In the genomic region with DNA sequence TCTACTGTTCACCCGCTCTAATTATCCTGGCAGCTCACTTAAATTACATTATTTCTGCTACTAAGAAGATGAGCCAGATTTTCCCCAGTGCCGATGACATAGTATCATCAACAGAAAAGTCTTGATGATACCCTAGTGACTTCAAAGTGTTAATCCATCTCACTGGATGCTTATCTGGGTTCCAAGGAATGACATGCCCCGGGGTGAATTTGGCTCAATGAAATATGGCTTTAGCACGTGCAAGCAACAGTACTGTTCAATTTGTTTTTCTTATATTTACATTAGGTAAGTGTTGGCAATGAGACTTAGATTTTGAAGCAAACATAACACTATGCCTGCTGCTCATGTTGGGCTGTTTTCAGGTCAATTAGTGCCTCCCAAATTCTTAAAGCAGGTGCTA, we compare ENCODE assay signal across 18 cellular contexts.
DNase-seq lines count a peak whose midpoint lies in the region; ATAC-seq and TF ChIP-seq lines count a peak whose summit lies in the region.
"Had no signal": no experiment of that assay in that cellular context is flagged by ENCODE, and none has a peak within 500 bp of the region (broad histone marks: within the 10 kb centered on the region; RNA-seq: fewer than 3 reads in every experiment).

No MANE protein-coding gene starts in this region.

- H3K36me3 Mint-ChIP-seq in GM23338 (ENCODE audit: low read depth) (no peaks in the 10 kb centered on the region), WTC11 (no peaks in the 10 kb centered on the region)
- H3K36me3 Mint-ChIP-seq: CD8-positive, alpha-beta memory T cell; naive thymus-derived CD4-positive, alpha-beta T cell had no signal

- H3K36me3 ChIP-seq in ACC112 (ENCODE audit: insufficient read depth, low read length) (no peaks in the 10 kb centered on the region), GM23338 (ENCODE audit: insufficient read depth) (no peaks in the 10 kb centered on the region)
- H3K36me3 ChIP-seq: SJCRH30 had no signal

- H4K20me1 ChIP-seq in GM23338 (replicated peaks; ENCODE audit: insufficient read depth), result no peaks in the 10 kb centered on the region

- TF ChIP-seq CTCF in GM23338 (conservative IDR thresholded peaks at IDR 0.05; ENCODE audit: low read depth in 2 of 2), result no peak
- no peak for TF ChIP-seq CTCF in fibroblast of the aortic adventitia (IDR thresholded peaks at IDR 0.05; ENCODE audit: insufficient read depth, low read length)
- no peak for TF ChIP-seq CTCF in WTC11 (IDR thresholded peaks at IDR 0.05)

- H3K9me3 Mint-ChIP-seq in GM23338 (no peaks in the 10 kb centered on the region), WTC11 (no peaks in the 10 kb centered on the region)
- H3K9me3 Mint-ChIP-seq: activated CD4-positive, alpha-beta T cell treated with anti-CD3 and anti-CD28 coated beads, Interleukin-2, amount 10 ng/mL, durations not matched to agents 7 days and 5 days; CD8-positive, alpha-beta memory T cell had no signal

- no peaks in the 10 kb centered on the region for H3K79me2 ChIP-seq in ACC112 (ENCODE audit: control insufficient read depth, insufficient read depth, low read length, unreplicated experiment)
- no peaks in the 10 kb centered on the region for H3K79me2 ChIP-seq in GM23338 (replicated peaks; ENCODE audit: insufficient read depth)

- no peak overlapping the region for H3K4me3 Mint-ChIP-seq in GM23338
- H3K4me3 Mint-ChIP-seq in WTC11, result no peak overlapping the region
- H3K4me3 Mint-ChIP-seq: activated CD4-positive, alpha-beta T cell treated with anti-CD3 and anti-CD28 coated beads, Interleukin-2, amount 10 ng/mL, durations not matched to agents 7 days and 5 days; activated naive CD4-positive, alpha-beta T cell treated with anti-CD3 and anti-CD28 coated beads for 36 hours; CD8-positive, alpha-beta memory T cell; naive thymus-derived CD4-positive, alpha-beta T cell had no signal

- no peaks in the 10 kb centered on the region for H3F3A ChIP-seq in GM23338 (replicated peaks; ENCODE audit: low read depth)

- no peaks in the 10 kb centered on the region for H3K9me2 ChIP-seq in GM23338 (ENCODE audit: insufficient read depth)

- H3K27me3 ChIP-seq in ACC112 (ENCODE audit: insufficient read depth, low read length) (no peaks in the 10 kb centered on the region), GM23338 (ENCODE audit: insufficient read depth) (no peaks in the 10 kb centered on the region)
- H3K27me3 ChIP-seq: dorsolateral prefrontal cortex, SJCRH30 had no signal

- H3K4me1 ChIP-seq in ACC112 (ENCODE audit: control insufficient read depth, insufficient read depth, low read length, unreplicated experiment) (peaks cover 18% of the 10 kb centered on the region), GM23338 (ENCODE audit: insufficient read depth) (no peaks in the 10 kb centered on the region)

- no peak overlapping the region for H3K4me2 ChIP-seq in GM23338

- peak overlapping the region; percentile 42 for H3K4me3 ChIP-seq in ACC112 (ENCODE audit: low read depth, low read length)
- H3K4me3 ChIP-seq in GM23338, result no peak overlapping the region
- H3K4me3 ChIP-seq in fibroblast of the aortic adventitia (ENCODE audit: low read depth, low read length), result no peak overlapping the region
- H3K4me3 ChIP-seq: dorsolateral prefrontal cortex, SJCRH30 had no signal

- POLR2A ChIA-PET in WTC11 (lab: Charles Lee), result no interaction called here

- H3K27me3 Mint-ChIP-seq in GM23338 (ENCODE audit: insufficient read depth, low read depth, poor library complexity), result no peaks in the 10 kb centered on the region
- H3K27me3 Mint-ChIP-seq in WTC11 (ENCODE audit: low read depth), result no peaks in the 10 kb centered on the region
- H3K27me3 Mint-ChIP-seq: activated CD4-positive, alpha-beta T cell treated with anti-CD3 and anti-CD28 coated beads, Interleukin-2, amount 10 ng/mL, durations not matched to agents 7 days and 5 days; CD8-positive, alpha-beta memory T cell; naive thymus-derived CD4-positive, alpha-beta T cell had no signal

- CTCF ChIA-PET in WTC11 (lab: Charles Lee), result no interaction called here

- H3K4me1 Mint-ChIP-seq in GM23338 (peaks cover 6% of the 10 kb centered on the region; the same call in 2 of the 3 replicates), WTC11 (peaks cover 4% of the 10 kb centered on the region)
- H3K4me1 Mint-ChIP-seq: activated CD4-positive, alpha-beta T cell treated with anti-CD3 and anti-CD28 coated beads, Interleukin-2, amount 10 ng/mL, durations not matched to agents 7 days and 5 days; CD8-positive, alpha-beta memory T cell; naive thymus-derived CD4-positive, alpha-beta T cell had no signal

- DNase-seq in GM23338 (ENCODE audit: low spot score), result no peak
- peak; percentile 14 for DNase-seq in RPMI7951 (ENCODE audit: low read depth)
- peak; percentile 30 for DNase-seq in fibroblast of the aortic adventitia (ENCODE audit: low read depth)
- DNase-seq in activated CD4-positive, alpha-beta T cell treated with anti-CD3 and anti-CD28 coated beads for 48 hours, result no peak
- no peak for DNase-seq in WTC11 (ENCODE audit: low spot score)
- no peak for DNase-seq in HuH-7 (ENCODE audit: low spot score)
- DNase-seq: activated CD4-positive, alpha-beta T cell treated with anti-CD3 and anti-CD28 coated beads, Interleukin-2, amount 10 ng/mL, durations not matched to agents 7 days and 5 days; activated naive CD4-positive, alpha-beta T cell treated with anti-CD3 and anti-CD28 coated beads for 36 hours; CD8-positive, alpha-beta memory T cell; dorsolateral prefrontal cortex; erythroblast; MM.1S; naive thymus-derived CD4-positive, alpha-beta T cell; stimulated activated CD4-positive, alpha-beta T cell treated with anti-CD3 and anti-CD28 coated beads, Interleukin-4, amount 100 ng/mL, for 24 hours; T-helper 9 cell had no signal

- H3K27ac ChIP-seq in ACC112 (ENCODE audit: low read depth, low read length), result peak overlapping the region; percentile 28; the same call in 1 of the 2 replicates
- H3K27ac ChIP-seq in GM23338 (ENCODE audit: low read depth), result no peak overlapping the region
- H3K27ac ChIP-seq: dorsolateral prefrontal cortex, SJCRH30 had no signal

- H3K27ac Mint-ChIP-seq in GM23338 (no peak overlapping the region), WTC11 (no peak overlapping the region)
- H3K27ac Mint-ChIP-seq: activated CD4-positive, alpha-beta T cell treated with anti-CD3 and anti-CD28 coated beads, Interleukin-2, amount 10 ng/mL, durations not matched to agents 7 days and 5 days; activated naive CD4-positive, alpha-beta T cell treated with anti-CD3 and anti-CD28 coated beads for 36 hours; CD8-positive, alpha-beta memory T cell; naive thymus-derived CD4-positive, alpha-beta T cell had no signal

- ATAC-seq in GM23338 (no peak), WTC11 (no peak), HG02840 (IDR thresholded peaks at IDR 0.05; ENCODE audit: low FRiP score, unreplicated experiment) (no peak)
- ATAC-seq: naive thymus-derived CD4-positive, alpha-beta T cell had no signal

- peak overlapping the region; percentile 50 for H2AFZ ChIP-seq in ACC112 (ENCODE audit: low read length, unreplicated experiment)
- 0 out of 2 replicates have a peak overlapping the region, but pooled peaks have one; percentile 36 for H2AFZ ChIP-seq in GM23338

TF ChIP-seq in GM23338, 12 proteins besides CTCF, POLR2A, EP300 and RAD21:
- TF ChIP-seq STAT1 (IDR thresholded peaks at IDR 0.05; ENCODE audit: unreplicated experiment) (no peak), ZNF114 (CRISPR knock-in tag; IDR thresholded peaks at IDR 0.05) (no peak), ZNF331 (CRISPR knock-in tag; IDR thresholded peaks at IDR 0.05; ENCODE audit: low read depth) (no peak), EZH2phosphoT487 (IDR thresholded peaks at IDR 0.05; ENCODE audit: unreplicated experiment) (no peak)

TF ChIP-seq in WTC11, 78 proteins besides CTCF, POLR2A, EP300 and RAD21 (continues in another document):
- TF ChIP-seq, protein P1, sequence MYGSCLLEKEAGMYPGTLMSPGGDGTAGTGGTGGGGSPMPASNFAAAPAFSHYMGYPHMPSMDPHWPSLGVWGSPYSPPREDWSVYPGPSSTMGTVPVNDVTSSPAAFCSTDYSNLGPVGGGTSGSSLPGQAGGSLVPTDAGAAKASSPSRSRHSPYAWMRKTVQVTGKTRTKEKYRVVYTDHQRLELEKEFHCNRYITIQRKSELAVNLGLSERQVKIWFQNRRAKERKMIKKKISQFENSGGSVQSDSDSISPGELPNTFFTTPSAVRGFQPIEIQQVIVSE (CRISPR knock-in tag; IDR thresholded peaks at IDR 0.05; ENCODE audit: borderline replicate concordance), result no peak
- TF ChIP-seq, protein P2, sequence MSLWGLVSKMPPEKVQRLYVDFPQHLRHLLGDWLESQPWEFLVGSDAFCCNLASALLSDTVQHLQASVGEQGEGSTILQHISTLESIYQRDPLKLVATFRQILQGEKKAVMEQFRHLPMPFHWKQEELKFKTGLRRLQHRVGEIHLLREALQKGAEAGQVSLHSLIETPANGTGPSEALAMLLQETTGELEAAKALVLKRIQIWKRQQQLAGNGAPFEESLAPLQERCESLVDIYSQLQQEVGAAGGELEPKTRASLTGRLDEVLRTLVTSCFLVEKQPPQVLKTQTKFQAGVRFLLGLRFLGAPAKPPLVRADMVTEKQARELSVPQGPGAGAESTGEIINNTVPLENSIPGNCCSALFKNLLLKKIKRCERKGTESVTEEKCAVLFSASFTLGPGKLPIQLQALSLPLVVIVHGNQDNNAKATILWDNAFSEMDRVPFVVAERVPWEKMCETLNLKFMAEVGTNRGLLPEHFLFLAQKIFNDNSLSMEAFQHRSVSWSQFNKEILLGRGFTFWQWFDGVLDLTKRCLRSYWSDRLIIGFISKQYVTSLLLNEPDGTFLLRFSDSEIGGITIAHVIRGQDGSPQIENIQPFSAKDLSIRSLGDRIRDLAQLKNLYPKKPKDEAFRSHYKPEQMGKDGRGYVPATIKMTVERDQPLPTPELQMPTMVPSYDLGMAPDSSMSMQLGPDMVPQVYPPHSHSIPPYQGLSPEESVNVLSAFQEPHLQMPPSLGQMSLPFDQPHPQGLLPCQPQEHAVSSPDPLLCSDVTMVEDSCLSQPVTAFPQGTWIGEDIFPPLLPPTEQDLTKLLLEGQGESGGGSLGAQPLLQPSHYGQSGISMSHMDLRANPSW (CRISPR knock-in tag; conservative IDR thresholded peaks at IDR 0.05; ENCODE audit: low read depth), result no peak
- no peak for TF ChIP-seq ZNF232 (CRISPR knock-in tag; IDR thresholded peaks at IDR 0.05)
- no peak for TF ChIP-seq JUN (CRISPR knock-in tag; IDR thresholded peaks at IDR 0.05)

Comparison
In these comparisons a context has a peak if more than half of its experiments do, and no peak if none do; other contexts are left out.
1. DNase-seq: peak in RPMI7951 (single experiment) and fibroblast of the aortic adventitia (single experiment); none in GM23338 (single experiment), activated CD4-positive, alpha-beta T cell treated with anti-CD3 and anti-CD28 coated beads for 48 hours (single experiment), WTC11 (single experiment) and HuH-7 (single experiment).